7 cellular contexts compared by ENCODE assay signal in genomic region chr1:88623101-88623500, GRCh38.
DNase-seq lines count a peak whose midpoint lies in the region; ATAC-seq and TF ChIP-seq lines count a peak whose summit lies in the region.
"Not testable (repeated sequence)": the region's sequence is repeated elsewhere in the genome, so short reads cannot be mapped to it uniquely, and the experiment has no call there.

No MANE protein-coding gene starts in this region.

- not testable (repeated sequence) for H3F3A ChIP-seq in GM23248 (ENCODE audit: insufficient read depth)

- in situ Hi-C loops in GM23248 (cut with MboI), result loop anchor here (25.0 kb wide), 1 partner anchor 814 kb away; no protein-coding TSS in a partner anchor

- not testable (repeated sequence) for H3K9me2 ChIP-seq in GM23248 (ENCODE audit: insufficient read depth)

- DNase-seq in GM23248 (peak; percentile 2), M059J (ENCODE audit: low read depth) (peak; percentile 7), choroid plexus epithelial cell (ENCODE audit: low read depth) (peak; percentile 8), fibroblast of pulmonary artery (ENCODE audit: low read depth) (peak; percentile 40), renal cortical epithelial cell (ENCODE audit: low read depth) (peak; percentile 2)
- not testable (repeated sequence) for DNase-seq in RWPE2 (ENCODE audit: low spot score)

- not testable (repeated sequence) for H3K4me3 ChIP-seq in ACC112 (ENCODE audit: low read depth, low read length); GM23248; RWPE2 (ENCODE audit: severe bottlenecking); choroid plexus epithelial cell (ENCODE audit: low read depth, low read length); fibroblast of pulmonary artery (replicated peaks; ENCODE audit: low read depth, low read length)

- H3K9me3 ChIP-seq in GM23248 (ENCODE audit: low read depth); RWPE2 (ENCODE audit: severe bottlenecking): not testable (repeated sequence)

- 30 to 39% methylated on average over 1 of the region's 1 CpG for WGBS in GM23248 (ENCODE audit: low coverage in 1 of 2, low lambda C conversion rate in 2 of 2, missing lambda C conversion rate in 2 of 2), 2 experiments

- H4K20me1 ChIP-seq in GM23248 (ENCODE audit: insufficient read depth), result not testable (repeated sequence)

- H3K9ac ChIP-seq in GM23248, result not testable (repeated sequence)

- ATAC-seq in RWPE2 (ENCODE audit: low read depth), result peak; percentile 72

- not testable (repeated sequence) for H3K79me2 ChIP-seq in ACC112 (ENCODE audit: control insufficient read depth, insufficient read depth, low read length, unreplicated experiment); GM23248 (ENCODE audit: insufficient read depth)

- TF ChIP-seq CTCF in RWPE2 (IDR thresholded peaks at IDR 0.05; ENCODE audit: poor library complexity, severe bottlenecking); choroid plexus epithelial cell (conservative IDR thresholded peaks at IDR 0.05; ENCODE audit: low read depth, low read length); fibroblast of pulmonary artery (IDR thresholded peaks at IDR 0.05; ENCODE audit: low read length, missing control alignments): not testable (repeated sequence)

- not testable (repeated sequence) for H2AFZ ChIP-seq in ACC112 (ENCODE audit: low read length, unreplicated experiment); GM23248

- H3K4me1 ChIP-seq in ACC112 (ENCODE audit: control insufficient read depth, insufficient read depth, low read length, unreplicated experiment); GM23248 (ENCODE audit: insufficient read depth); RWPE2 (ENCODE audit: insufficient read depth, poor library complexity, severe bottlenecking): not testable (repeated sequence)

- H3K27ac ChIP-seq in ACC112 (ENCODE audit: low read depth, low read length), result peak overlapping the region; percentile 32
- H3K27ac ChIP-seq in GM23248, result not testable (repeated sequence)
- H3K27ac ChIP-seq in RWPE2 (ENCODE audit: poor library complexity, severe bottlenecking), result peak overlapping the region; percentile 70

- H3K27me3 ChIP-seq in ACC112 (ENCODE audit: insufficient read depth, low read length); GM23248 (replicated peaks; ENCODE audit: insufficient read depth); RWPE2 (ENCODE audit: insufficient read depth, poor library complexity, severe bottlenecking): not testable (repeated sequence)

- not testable (repeated sequence) for H3K36me3 ChIP-seq in ACC112 (ENCODE audit: insufficient read depth, low read length); GM23248 (ENCODE audit: low read depth); RWPE2 (ENCODE audit: low read depth)

- H3K4me2 ChIP-seq in GM23248 (ENCODE audit: unreplicated experiment), result not testable (repeated sequence)
